11 cellular contexts compared by ENCODE assay signal in the genomic region with DNA sequence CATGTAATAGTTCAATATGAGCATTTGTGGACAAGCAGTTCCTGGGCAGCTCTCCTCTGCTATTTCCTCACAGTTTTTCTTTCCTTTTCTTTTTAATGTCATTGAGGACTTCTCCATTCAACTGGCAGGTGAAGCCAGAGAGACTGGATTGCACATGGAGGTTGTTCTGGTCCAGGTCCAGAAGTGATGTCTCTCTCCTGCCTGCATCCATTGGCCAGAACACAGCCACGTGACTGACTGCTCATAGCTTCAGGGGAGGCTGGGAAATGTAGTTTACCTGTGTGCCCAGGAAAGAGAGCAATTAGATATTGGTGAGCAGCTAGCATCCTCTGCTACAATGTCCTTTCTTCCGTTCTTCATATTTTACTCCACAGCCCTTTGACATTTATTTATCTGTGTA. TPM values are rescaled to one million over a fixed set of nuclear protein-coding genes. Genes with fewer than 3 reads are reported as not detected.
A peak's percentile ranks its signal among the peaks of the same experiment; 100 is the strongest.
DNase-seq lines count a peak whose midpoint lies in the region; ATAC-seq lines count a peak whose summit lies in the region.
"Had no signal": no experiment of that assay in that cellular context is flagged by ENCODE, and none has a peak within 500 bp of the region (broad histone marks: within the 10 kb centered on the region; RNA-seq: fewer than 3 reads in every experiment).

No MANE protein-coding gene starts in this region.

- DNase-seq in DMS53 treated with DMSO at 0.1 percent for 48 hours (lab: John Stamatoyannopoulos, UW; ENCODE audit: unreplicated experiment) = peak; percentile 38
- DNase-seq in H4 (ENCODE audit: low spot score) = peak; percentile 47
- DNase-seq in NCI-H82 treated with DMSO at 0.1 percent for 48 hours (lab: John Stamatoyannopoulos, UW; ENCODE audit: unreplicated experiment) = peak; percentile 19
- DNase-seq in EL = no peak
- no peak for DNase-seq in T-helper 9 cell
- no peak for DNase-seq in NOMO-1 treated with dmso at 0.1 percent for 144 hours (lab: John Stamatoyannopoulos, UW; ENCODE audit: unreplicated experiment)
- DNase-seq: activated CD4-positive, alpha-beta memory T cell treated with anti-CD3 and anti-CD28 coated beads for 36 hours; activated naive CD4-positive, alpha-beta T cell treated with anti-CD3 and anti-CD28 coated beads for 36 hours; NCI-H345 had no signal

- peak; percentile 67 for ATAC-seq in esophagus mucosa
- no peak for ATAC-seq in GM18909 (IDR thresholded peaks at IDR 0.05; ENCODE audit: poor library complexity, unreplicated experiment)

RNA-seq across cellular contexts. Expression of a gene that starts 20.2 kb away (rescaled TPM):
- 4.2 and 4.9 TPM in 2 replicates for total RNA-seq in H4 (2014; rRNA removed; shearing (Covaris generic))
- total RNA-seq in esophagus mucosa = 16.3 TPM

Comparison
In these comparisons a context has a peak if more than half of its experiments do, and no peak if none do; other contexts are left out.
1. DNase-seq: peak in DMS53 treated with DMSO at 0.1 percent for 48 hours (single experiment), H4 (single experiment) and NCI-H82 treated with DMSO at 0.1 percent for 48 hours (single experiment); none in EL (single experiment), T-helper 9 cell (single experiment) and NOMO-1 treated with dmso at 0.1 percent for 144 hours (single experiment).